8 cellular contexts compared by ENCODE assay signal in the genomic region with DNA sequence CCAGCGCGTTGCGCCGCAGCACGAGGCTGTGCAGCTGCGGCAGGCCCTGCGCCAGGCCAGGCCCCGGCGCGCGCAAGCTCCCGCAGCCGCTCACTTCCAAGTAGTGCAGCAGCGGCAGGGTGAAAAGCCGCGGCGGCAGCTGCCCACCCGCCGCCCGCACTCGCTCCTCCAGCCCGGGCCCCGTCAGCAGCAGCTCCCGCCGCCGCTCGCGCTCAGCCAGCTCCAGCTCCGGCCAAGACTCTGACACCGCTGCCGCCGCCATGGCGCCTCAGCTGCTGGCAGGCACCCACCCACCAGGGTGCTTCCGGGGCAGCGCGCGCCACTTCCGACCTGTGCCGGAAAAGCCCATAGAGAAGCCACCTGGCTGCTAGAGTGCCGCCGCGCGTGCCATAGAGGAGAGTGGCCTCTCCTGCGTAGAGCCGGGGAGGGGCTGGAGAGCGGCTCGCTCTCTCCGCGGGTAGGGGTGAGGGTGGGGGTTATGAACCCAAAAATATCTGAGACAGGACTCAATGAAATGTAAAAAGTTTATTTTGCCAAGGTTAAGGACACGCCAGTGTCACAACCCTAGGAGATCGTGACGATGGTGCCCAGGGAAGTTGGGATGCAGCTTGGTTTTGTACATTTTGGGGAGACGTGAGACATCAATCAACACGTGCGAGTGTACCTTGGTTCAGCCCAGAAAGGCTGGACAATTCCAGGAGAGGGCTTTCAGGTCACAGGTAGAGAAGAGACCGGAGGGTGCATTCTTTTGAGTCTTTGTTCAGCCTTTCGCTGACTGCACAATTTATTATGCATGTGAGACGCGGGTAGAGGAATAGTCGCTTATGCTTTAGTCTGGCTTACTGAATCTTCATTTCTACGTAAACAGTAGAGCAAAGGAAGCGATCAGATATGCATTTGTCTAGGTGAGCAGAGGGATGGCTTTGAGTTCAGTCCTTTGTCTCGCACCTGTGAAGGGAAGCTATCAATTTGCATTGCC. TPM values are rescaled to one million over a fixed set of nuclear protein-coding genes. Genes with fewer than 3 reads are reported as not detected.
DNase-seq lines count a peak whose midpoint lies in the region; ATAC-seq and TF ChIP-seq lines count a peak whose summit lies in the region.

Gene LRRC47 (minus strand): TSS at position 284 of the 979 bp plus-strand sequence. CDS start 22 bp downstream, at position 262.

- TF ChIP-seq CTCF in A673 (conservative IDR thresholded peaks at IDR 0.05; ENCODE audit: low read depth, low read length) (no peak), WERI-Rb-1 (IDR thresholded peaks at IDR 0.05; ENCODE audit: low read depth, low read length) (no peak), breast epithelium (IDR thresholded peaks at IDR 0.05) (no peak)

- POLR2A ChIA-PET in A673 (lab: Charles Lee; ENCODE audit: low non-redundant PET): no interaction called here

- no peaks in the 10 kb centered on the region for H3K27me3 ChIP-seq in A673 (replicated peaks; ENCODE audit: insufficient read depth, low read depth, low read length, poor library complexity)
- no peaks in the 10 kb centered on the region for H3K27me3 ChIP-seq in WERI-Rb-1 (ENCODE audit: insufficient read depth, low read depth, severe bottlenecking)
- H3K27me3 ChIP-seq in breast epithelium: no peaks in the 10 kb centered on the region
- no peaks in the 10 kb centered on the region for H3K27me3 ChIP-seq in iPS-20b (ENCODE audit: insufficient read depth, low read length)

- BruUV-seq in A673 (replicated peaks; lab: Mats Ljungman, UMichigan): TSS peak; percentile 95

- H3K4me1 ChIP-seq in A673 (ENCODE audit: insufficient read depth, low read length, poor library complexity, severe bottlenecking): peaks cover 16% of the 10 kb centered on the region
- peaks cover 11 to 19% of the 10 kb centered on the region in 2 donors for H3K4me1 ChIP-seq in breast epithelium
- peaks cover 24% of the 10 kb centered on the region for H3K4me1 ChIP-seq in iPS-20b (ENCODE audit: insufficient read depth, low read length)

- H3K4me3 ChIP-seq in A673 (ENCODE audit: low read depth, low read length, poor library complexity, severe bottlenecking): peak within 1 kb of the TSS; percentile 88
- H3K4me3 ChIP-seq in WERI-Rb-1 (ENCODE audit: low read depth, low read length): peak within 1 kb of the TSS; percentile 84
- peak within 1 kb of the TSS; percentile 78 to 99 (median 99) for H3K4me3 ChIP-seq in breast epithelium
- H3K4me3 ChIP-seq in iPS-20b (ENCODE audit: low read length): peak within 1 kb of the TSS; percentile 80
- H3K4me3 ChIP-seq in skin epidermis: peak within 1 kb of the TSS; percentile 46 to 99 (median 86)

- TF ChIP-seq POLR2A in breast epithelium (IDR thresholded peaks at IDR 0.05): no peak

- DNase-seq in A673 (ENCODE audit: low spot score) (peak; percentile 96), NCI-H2227 treated with DMSO at 0.1 percent for 48 hours (lab: John Stamatoyannopoulos, UW) (peak; percentile 87), WERI-Rb-1 (peak; percentile 94), breast epithelium (ENCODE audit: low spot score in 2 of 2) (peak; percentile 89 to 92)

- CTCF ChIA-PET in A673 (lab: Charles Lee): no interaction called here

- H3K27ac ChIP-seq in A673 (ENCODE audit: low read depth, low read length, poor library complexity, severe bottlenecking): peak within 1 kb of the TSS; percentile 78
- H3K27ac ChIP-seq in WERI-Rb-1: peak within 1 kb of the TSS; percentile 78
- H3K27ac ChIP-seq in breast epithelium: peak within 1 kb of the TSS; percentile 54 to 64
- peak within 1 kb of the TSS; percentile 82 for H3K27ac ChIP-seq in iPS-20b (ENCODE audit: low read length)
- H3K27ac ChIP-seq in skin epidermis: peak within 1 kb of the TSS in 20 of 21 experiments; percentile 60 to 85 (median 78)

- H3K9ac ChIP-seq in iPS-20b (ENCODE audit: low read depth, low read length): peak within 1 kb of the TSS; percentile 86; the same call in 1 of the 2 replicates

- H3K36me3 ChIP-seq in A673 (ENCODE audit: insufficient read depth, low read length, poor library complexity, severe bottlenecking): peaks cover 3% of the 10 kb centered on the region
- peaks cover 17% of the 10 kb centered on the region for H3K36me3 ChIP-seq in WERI-Rb-1
- H3K36me3 ChIP-seq in breast epithelium: no peaks in the 10 kb centered on the region
- H3K36me3 ChIP-seq in iPS-20b (ENCODE audit: insufficient read depth, low read depth, low read length): peaks cover 3% of the 10 kb centered on the region; the same call in 1 of the 2 replicates

- H3K9me3 ChIP-seq in A673 (ENCODE audit: low read depth, low read length, poor library complexity, severe bottlenecking) (no peaks in the 10 kb centered on the region), WERI-Rb-1 (ENCODE audit: severe bottlenecking) (no peaks in the 10 kb centered on the region), breast epithelium (no peaks in the 10 kb centered on the region), iPS-20b (ENCODE audit: insufficient read depth, low read depth, low read length) (no peaks in the 10 kb centered on the region)

- ATAC-seq in GM18858 (IDR thresholded peaks at IDR 0.05; ENCODE audit: unreplicated experiment) (peak; percentile 88), HG03066 (IDR thresholded peaks at IDR 0.05; ENCODE audit: low read depth, unreplicated experiment) (peak; percentile 97)

- intact Hi-C loops in A673 (cut with micrococcal nuclease; ENCODE audit: unreplicated experiment): no loop called here
- intact Hi-C loops in breast epithelium (cut with DNase I; ENCODE audit: low total_unique reads): no loop called here

RNA-seq across cellular contexts. Expression of gene LRRC47, which starts in this region (rescaled TPM):
- total RNA-seq in A673 (2021) (69.8 and 86.7 TPM in 2 replicates), breast epithelium (10 to 100 TPM; 31.5 to 34.2 (median 34.2) TPM)

Comparison
In these comparisons a context has a peak if more than half of its experiments do, and no peak if none do; other contexts are left out.
1. Peak in every context shown above with its lines: DNase-seq, ATAC-seq, H3K4me3 ChIP-seq and H3K27ac ChIP-seq.